Comparison of ENCODE assay signal across 29 cellular contexts in genomic region chrX:37468111-37468739, GRCh38.
"Had no signal": no experiment of that assay in that cellular context is flagged by ENCODE, and none has a peak within 500 bp of the region (broad histone marks: within the 10 kb centered on the region; RNA-seq: fewer than 3 reads in every experiment).

No MANE protein-coding gene starts in this region.

- H3K36me3 Mint-ChIP-seq: activated CD8-positive, alpha-beta memory T cell treated with anti-CD3 and anti-CD28 coated beads, Interleukin-2, amount 10 ng/mL, durations not matched to agents 7 days and 5 days; activated naive CD4-positive, alpha-beta T cell treated with anti-CD3 and anti-CD28 coated beads, Interleukin-2, amount 50 U/mL, for 24 hours; naive B cell; stimulated activated memory B cell treated with anti-CD40 and anti-IgM and Interleukin-4, amounts not matched to agents 10 μg/mL and 1 μg/mL and 100 μg/mL, for 72 hours had no signal

- H3K4me3 ChIP-seq: gastroesophageal sphincter, left ventricle myocardium inferior, lung, ovary, prostate gland, sigmoid colon, smooth muscle cell, upper lobe of right lung had no signal

- H3K4me3 Mint-ChIP-seq: activated CD8-positive, alpha-beta memory T cell treated with anti-CD3 and anti-CD28 coated beads, Interleukin-2, amount 10 ng/mL, durations not matched to agents 7 days and 5 days; activated CD8-positive, alpha-beta T cell treated with anti-CD3 and anti-CD28 coated beads for 36 hours; activated naive CD4-positive, alpha-beta T cell treated with anti-CD3 and anti-CD28 coated beads, Interleukin-2, amount 50 U/mL, for 24 hours; activated naive CD8-positive, alpha-beta T cell treated with anti-CD3 and anti-CD28 coated beads, Interleukin-2, amount 50 U/mL, for 24 hours; central memory CD8-positive, alpha-beta T cell; dendritic cell treated with granulocyte-macrophage colony-stimulating factor and Interleukin-4, amounts not matched to agents 40 ng/mL and 50 ng/mL, for 4 days; naive B cell; nephron progenitor cell; stimulated activated memory B cell treated with anti-CD40 and anti-IgM and Interleukin-4, amounts not matched to agents 10 μg/mL and 1 μg/mL and 100 μg/mL, for 72 hours; stimulated activated naive CD8-positive, alpha-beta T cell treated with anti-CD3 and anti-CD28 coated beads, Interleukin-15, amount 100 ng/mL, for 72 hours had no signal

- H3K4me1 ChIP-seq: gastroesophageal sphincter, left ventricle myocardium inferior, prostate gland, sigmoid colon, upper lobe of right lung had no signal

- H3K9me3 Mint-ChIP-seq: activated CD8-positive, alpha-beta T cell treated with anti-CD3 and anti-CD28 coated beads for 36 hours; activated naive CD4-positive, alpha-beta T cell treated with anti-CD3 and anti-CD28 coated beads, Interleukin-2, amount 50 U/mL, for 24 hours; activated naive CD8-positive, alpha-beta T cell treated with anti-CD3 and anti-CD28 coated beads, Interleukin-2, amount 50 U/mL, for 24 hours; activated T-helper 2 cell treated with anti-CD3 and anti-CD28 coated beads, Interferon-gamma antibody, Interleukin-2, Interleukin-4, amounts not matched to agents 10 μg/mL and 5 μg/mL and 100 μg/mL, durations not matched to agents 14 hours and 24 hours and 36 hours; central memory CD8-positive, alpha-beta T cell; dendritic cell treated with granulocyte-macrophage colony-stimulating factor and Interleukin-4, amounts not matched to agents 40 ng/mL and 50 ng/mL, for 4 days; naive B cell; nephron progenitor cell; stimulated activated memory B cell treated with anti-CD40 and anti-IgM and Interleukin-4, amounts not matched to agents 10 μg/mL and 1 μg/mL and 100 μg/mL, for 72 hours; stimulated activated naive CD8-positive, alpha-beta T cell treated with anti-CD3 and anti-CD28 coated beads, Interleukin-15, amount 100 ng/mL, for 72 hours had no signal

- H3K36me3 ChIP-seq: gastroesophageal sphincter, left ventricle myocardium inferior, ovary, prostate gland, sigmoid colon, upper lobe of right lung had no signal

- H3K9me3 ChIP-seq: gastroesophageal sphincter, left ventricle myocardium inferior, ovary, prostate gland, sigmoid colon, upper lobe of right lung had no signal

- H3K27me3 Mint-ChIP-seq: activated CD8-positive, alpha-beta memory T cell treated with anti-CD3 and anti-CD28 coated beads, Interleukin-2, amount 10 ng/mL, durations not matched to agents 7 days and 5 days; activated CD8-positive, alpha-beta T cell treated with anti-CD3 and anti-CD28 coated beads for 36 hours; activated naive CD4-positive, alpha-beta T cell treated with anti-CD3 and anti-CD28 coated beads, Interleukin-2, amount 50 U/mL, for 24 hours; activated naive CD8-positive, alpha-beta T cell treated with anti-CD3 and anti-CD28 coated beads, Interleukin-2, amount 50 U/mL, for 24 hours; central memory CD8-positive, alpha-beta T cell; dendritic cell treated with granulocyte-macrophage colony-stimulating factor and Interleukin-4, amounts not matched to agents 40 ng/mL and 50 ng/mL, for 4 days; naive B cell; stimulated activated memory B cell treated with anti-CD40 and anti-IgM and Interleukin-4, amounts not matched to agents 10 μg/mL and 1 μg/mL and 100 μg/mL, for 72 hours; stimulated activated naive CD8-positive, alpha-beta T cell treated with anti-CD3 and anti-CD28 coated beads, Interleukin-15, amount 100 ng/mL, for 72 hours had no signal

- H3K27me3 ChIP-seq: gastroesophageal sphincter, ovary, sigmoid colon, upper lobe of right lung had no signal

- H3K4me1 Mint-ChIP-seq: activated CD8-positive, alpha-beta memory T cell treated with anti-CD3 and anti-CD28 coated beads, Interleukin-2, amount 10 ng/mL, durations not matched to agents 7 days and 5 days; activated naive CD4-positive, alpha-beta T cell treated with anti-CD3 and anti-CD28 coated beads, Interleukin-2, amount 50 U/mL, for 24 hours; activated naive CD8-positive, alpha-beta T cell treated with anti-CD3 and anti-CD28 coated beads, Interleukin-2, amount 50 U/mL, for 24 hours; central memory CD8-positive, alpha-beta T cell; naive B cell; nephron progenitor cell; stimulated activated memory B cell treated with anti-CD40 and anti-IgM and Interleukin-4, amounts not matched to agents 10 μg/mL and 1 μg/mL and 100 μg/mL, for 72 hours; stimulated activated naive CD8-positive, alpha-beta T cell treated with anti-CD3 and anti-CD28 coated beads, Interleukin-15, amount 100 ng/mL, for 72 hours had no signal

- DNase-seq: activated CD4-positive, alpha-beta T cell treated with anti-CD3 and anti-CD28 coated beads for 1 hour; activated CD4-positive, alpha-beta T cell treated with anti-CD3 and anti-CD28 coated beads, Interleukin-2, amount 50 U/mL, for 1 hour; activated CD8-positive, alpha-beta memory T cell treated with anti-CD3 and anti-CD28 coated beads, Interleukin-2, amount 10 ng/mL, durations not matched to agents 7 days and 5 days; activated CD8-positive, alpha-beta T cell treated with anti-CD3 and anti-CD28 coated beads for 36 hours; activated naive CD8-positive, alpha-beta T cell treated with anti-CD3 and anti-CD28 coated beads, Interleukin-2, amount 50 U/mL, for 24 hours; activated T-cell treated with anti-CD3 and anti-CD28 coated beads, Interleukin-2, amount 50 U/mL, for 48 hours; effector CD4-positive, alpha-beta T cell; left ventricle myocardium inferior; naive B cell; nephron progenitor cell; ovary; retina; sigmoid colon; stimulated activated CD4-positive, alpha-beta T cell treated with anti-CD3 and anti-CD28 coated beads, Interleukin-1b, Interleukin-23, amount 100 ng/mL, for 48 hours; stimulated activated CD4-positive, alpha-beta T cell treated with anti-CD3 and anti-CD28 coated beads, Interleukin-4, amount 100 ng/mL, for 4 hours; stimulated activated CD8-positive, alpha-beta memory T cell treated with anti-CD3 and anti-CD28 coated beads, Interleukin-4, amount 100 ng/mL, for 48 hours; stimulated activated naive CD8-positive, alpha-beta T cell treated with anti-CD3 and anti-CD28 coated beads, Interleukin-15, amount 100 ng/mL, for 72 hours; substantia nigra; T-helper 2 cell; upper lobe of right lung had no signal

- H3K27ac ChIP-seq: gastroesophageal sphincter, left ventricle myocardium inferior, ovary, prostate gland, sigmoid colon, upper lobe of right lung had no signal

- H3K27ac Mint-ChIP-seq: activated CD8-positive, alpha-beta memory T cell treated with anti-CD3 and anti-CD28 coated beads, Interleukin-2, amount 10 ng/mL, durations not matched to agents 7 days and 5 days; activated CD8-positive, alpha-beta T cell treated with anti-CD3 and anti-CD28 coated beads for 36 hours; activated naive CD4-positive, alpha-beta T cell treated with anti-CD3 and anti-CD28 coated beads, Interleukin-2, amount 50 U/mL, for 24 hours; activated naive CD8-positive, alpha-beta T cell treated with anti-CD3 and anti-CD28 coated beads, Interleukin-2, amount 50 U/mL, for 24 hours; activated T-helper 2 cell treated with anti-CD3 and anti-CD28 coated beads, Interferon-gamma antibody, Interleukin-2, Interleukin-4, amounts not matched to agents 10 μg/mL and 5 μg/mL and 100 μg/mL, durations not matched to agents 14 hours and 24 hours and 36 hours; dendritic cell treated with granulocyte-macrophage colony-stimulating factor and Interleukin-4, amounts not matched to agents 40 ng/mL and 50 ng/mL, for 4 days; naive B cell; nephron progenitor cell; stimulated activated memory B cell treated with anti-CD40 and anti-IgM and Interleukin-4, amounts not matched to agents 10 μg/mL and 1 μg/mL and 100 μg/mL, for 72 hours; stimulated activated naive CD8-positive, alpha-beta T cell treated with anti-CD3 and anti-CD28 coated beads, Interleukin-15, amount 100 ng/mL, for 72 hours had no signal

- H3K4me2 ChIP-seq: smooth muscle cell had no signal
